In genomic region chr9:131724678-131725077, GRCh38 we compare ENCODE assay signal across 19 cellular contexts. TPM values are rescaled to one million over a fixed set of nuclear protein-coding genes. Genes with fewer than 3 reads are reported as not detected.
DNase-seq lines count a peak whose midpoint lies in the region; ATAC-seq, FAIRE-seq and TF ChIP-seq lines count a peak whose summit lies in the region.
"Had no signal": no experiment of that assay in that cellular context is flagged by ENCODE, and none has a peak within 500 bp of the region (broad histone marks: within the 10 kb centered on the region; RNA-seq: fewer than 3 reads in every experiment).

No MANE protein-coding gene starts in this region.

- no peak overlapping the region for H3K9ac ChIP-seq in endodermal cell (ENCODE audit: extremely low read depth, low read length, poor library complexity, severe bottlenecking)

- peak overlapping the region; percentile 6 for H3K4me3 Mint-ChIP-seq in activated CD4-positive, alpha-beta T cell treated with anti-CD3 and anti-CD28 coated beads, Interleukin-2, amount 10 ng/mL, durations not matched to agents 24 days and 14 days
- H3K4me3 Mint-ChIP-seq in activated T-helper 17 cell treated with anti-CD3 and anti-CD28 coated beads, Interleukin-2, amount 50 U/mL, for 72 hours: peak overlapping the region; percentile 87
- H3K4me3 Mint-ChIP-seq in natural killer cell treated with Interleukin-12 subunit alpha and Interleukin-12 subunit beta and Interleukin-15 and Interleukin-18, amount 100 ng/mL, for 72 hours: peak overlapping the region; percentile 72
- H3K4me3 Mint-ChIP-seq in endodermal cell: no peak overlapping the region

- peaks cover 72% of the 10 kb centered on the region for H3K4me1 Mint-ChIP-seq in activated CD4-positive, alpha-beta T cell treated with anti-CD3 and anti-CD28 coated beads, Interleukin-2, amount 10 ng/mL, durations not matched to agents 24 days and 14 days
- H3K4me1 Mint-ChIP-seq in activated T-helper 17 cell treated with anti-CD3 and anti-CD28 coated beads, Interleukin-2, amount 50 U/mL, for 72 hours: peaks cover 51% of the 10 kb centered on the region
- H3K4me1 Mint-ChIP-seq in natural killer cell treated with Interleukin-12 subunit alpha and Interleukin-12 subunit beta and Interleukin-15 and Interleukin-18, amount 100 ng/mL, for 72 hours (ENCODE audit: low read depth in 2 of 2): peaks cover 80% of the 10 kb centered on the region in 2 donors
- H3K4me1 Mint-ChIP-seq in endodermal cell: peaks cover 17% of the 10 kb centered on the region

- peaks cover 31% of the 10 kb centered on the region for H3K36me3 Mint-ChIP-seq in activated CD4-positive, alpha-beta T cell treated with anti-CD3 and anti-CD28 coated beads, Interleukin-2, amount 10 ng/mL, durations not matched to agents 24 days and 14 days (ENCODE audit: low read depth)
- H3K36me3 Mint-ChIP-seq in activated T-helper 17 cell treated with anti-CD3 and anti-CD28 coated beads, Interleukin-2, amount 50 U/mL, for 72 hours (ENCODE audit: low read depth): peaks cover 69% of the 10 kb centered on the region
- H3K36me3 Mint-ChIP-seq in natural killer cell treated with Interleukin-12 subunit alpha and Interleukin-12 subunit beta and Interleukin-15 and Interleukin-18, amount 100 ng/mL, for 72 hours: no peaks in the 10 kb centered on the region
- H3K36me3 Mint-ChIP-seq in endodermal cell (ENCODE audit: low read depth): peaks cover 33% of the 10 kb centered on the region

- H3K4me3 ChIP-seq in pancreas (no peak overlapping the region), endodermal cell (ENCODE audit: low read length) (no peak overlapping the region)
- H3K4me3 ChIP-seq: A549 had no signal

- H3K27ac ChIP-seq in pancreas (no peak overlapping the region), endodermal cell (ENCODE audit: low read depth, low read length) (no peak overlapping the region)
- H3K27ac ChIP-seq: A549, neutrophil had no signal

- H3K27me3 ChIP-seq in pancreas (no peaks in the 10 kb centered on the region), endodermal cell (ENCODE audit: control insufficient read depth, insufficient read depth, low read length, poor library complexity, severe bottlenecking) (no peaks in the 10 kb centered on the region)
- H3K27me3 ChIP-seq: neutrophil had no signal

- TF ChIP-seq CTCF in pancreas (IDR thresholded peaks at IDR 0.05): no peak
- TF ChIP-seq CTCF in endodermal cell (conservative IDR thresholded peaks at IDR 0.05): no peak

- no peaks in the 10 kb centered on the region for H3K27me3 Mint-ChIP-seq in activated CD4-positive, alpha-beta T cell treated with anti-CD3 and anti-CD28 coated beads, Interleukin-2, amount 10 ng/mL, durations not matched to agents 24 days and 14 days
- no peaks in the 10 kb centered on the region for H3K27me3 Mint-ChIP-seq in activated T-helper 17 cell treated with anti-CD3 and anti-CD28 coated beads, Interleukin-2, amount 50 U/mL, for 72 hours
- no peaks in the 10 kb centered on the region for H3K27me3 Mint-ChIP-seq in natural killer cell treated with Interleukin-12 subunit alpha and Interleukin-12 subunit beta and Interleukin-15 and Interleukin-18, amount 100 ng/mL, for 72 hours
- no peaks in the 10 kb centered on the region for H3K27me3 Mint-ChIP-seq in endodermal cell (ENCODE audit: insufficient read depth)

- peaks cover 6 to 35% (median 12%) of the 10 kb centered on the region in 3 donors for H3K4me1 ChIP-seq in pancreas
- H3K4me1 ChIP-seq in endodermal cell (ENCODE audit: control insufficient read depth, insufficient read depth, low read length): no peaks in the 10 kb centered on the region

- no peaks in the 10 kb centered on the region for H3K36me3 ChIP-seq in pancreas
- peaks cover 7% of the 10 kb centered on the region for H3K36me3 ChIP-seq in endodermal cell (ENCODE audit: control insufficient read depth, insufficient read depth, low read length)

- intact Hi-C loops in activated CD4-positive, alpha-beta T cell treated with anti-CD3 and anti-CD28 coated beads, Interleukin-2, amount 10 ng/mL, durations not matched to agents 24 days and 14 days (cut with micrococcal nuclease): no loop called here
- intact Hi-C loops in pancreas (cut with DNase I): loop anchor here in 1 of 3 donors (10.0 kb wide), 1 partner anchor 110 kb away; no protein-coding TSS in a partner anchor

- H3K9me3 Mint-ChIP-seq in activated CD4-positive, alpha-beta T cell treated with anti-CD3 and anti-CD28 coated beads, Interleukin-2, amount 10 ng/mL, durations not matched to agents 24 days and 14 days: no peaks in the 10 kb centered on the region
- no peaks in the 10 kb centered on the region for H3K9me3 Mint-ChIP-seq in activated T-helper 17 cell treated with anti-CD3 and anti-CD28 coated beads, Interleukin-2, amount 50 U/mL, for 72 hours
- H3K9me3 Mint-ChIP-seq in natural killer cell treated with Interleukin-12 subunit alpha and Interleukin-12 subunit beta and Interleukin-15 and Interleukin-18, amount 100 ng/mL, for 72 hours: no peaks in the 10 kb centered on the region
- peaks cover 4% of the 10 kb centered on the region for H3K9me3 Mint-ChIP-seq in endodermal cell

- no peak for DNase-seq in activated CD4-positive, alpha-beta T cell treated with anti-CD3 and anti-CD28 coated beads, Interleukin-2, amount 10 ng/mL, durations not matched to agents 24 days and 14 days
- DNase-seq in activated CD4-positive, alpha-beta T cell treated with anti-CD3 and anti-CD28 coated beads for 4 hours: no peak
- peak; percentile 79 for DNase-seq in NCI-H1694 (lab: John Stamatoyannopoulos, UW)
- DNase-seq in natural killer cell treated with Interleukin-12 subunit alpha and Interleukin-12 subunit beta and Interleukin-15 and Interleukin-18, amount 100 ng/mL, for 72 hours (ENCODE audit: low spot score): no peak
- DNase-seq in pancreas: no peak
- DNase-seq in endodermal cell: no peak
- DNase-seq: activated naive CD4-positive, alpha-beta T cell treated with anti-CD3 and anti-CD28 coated beads, Interleukin-2, amount 50 U/mL, for 16 hours; foreskin melanocyte; KG1; NCI-H1436 treated with DMSO at 0.1 percent for 48 hours; RPMI8226; stimulated activated naive CD4-positive, alpha-beta T cell treated with Interleukin-2 at 50 U/mL for 16 hours had no signal

- H3K27ac Mint-ChIP-seq in activated CD4-positive, alpha-beta T cell treated with anti-CD3 and anti-CD28 coated beads, Interleukin-2, amount 10 ng/mL, durations not matched to agents 24 days and 14 days: peak overlapping the region; percentile 78
- peak overlapping the region; percentile 77 for H3K27ac Mint-ChIP-seq in activated T-helper 17 cell treated with anti-CD3 and anti-CD28 coated beads, Interleukin-2, amount 50 U/mL, for 72 hours
- H3K27ac Mint-ChIP-seq in natural killer cell treated with Interleukin-12 subunit alpha and Interleukin-12 subunit beta and Interleukin-15 and Interleukin-18, amount 100 ng/mL, for 72 hours: peak overlapping the region; percentile 95 to 99
- no peak overlapping the region for H3K27ac Mint-ChIP-seq in endodermal cell

- no peak for ATAC-seq in activated T-helper 17 cell treated with anti-CD3 and anti-CD28 coated beads, Interleukin-2, amount 50 U/mL, for 72 hours (replicated peaks)
- no peak for ATAC-seq in natural killer cell treated with Interleukin-12 subunit alpha and Interleukin-12 subunit beta and Interleukin-15 and Interleukin-18, amount 100 ng/mL, for 72 hours
- ATAC-seq in pancreas (no peak), GM21367 (IDR thresholded peaks at IDR 0.05; ENCODE audit: unreplicated experiment) (no peak)
- ATAC-seq: A549, HCT116, sciatic nerve had no signal

- H3K9me3 ChIP-seq in pancreas: no peaks in the 10 kb centered on the region
- H3K9me3 ChIP-seq in endodermal cell (ENCODE audit: control insufficient read depth, low read length): no peaks in the 10 kb centered on the region
- H3K9me3 ChIP-seq: A549, neutrophil had no signal

- 86 to 88% methylated on average over 2 of the region's 2 CpGs for WGBS in pancreas, 2 donors
- 92% methylated on average over 2 of the region's 2 CpGs; no CpG with 5 or more reads in 1 of the 2 experiments for WGBS in endodermal cell (ENCODE audit: insufficient coverage in 1 of 2, insufficient read length in 1 of 2), 2 experiments

- FAIRE-seq in pancreas (lab: Jason Lieb, UNC): no peak
- FAIRE-seq: A549, D721Med had no signal

RNA-seq across cellular contexts. Expression of gene RAPGEF1, which starts 15.2 kb away (rescaled TPM):
- 150 and 153 TPM in 2 replicates for total RNA-seq in activated CD4-positive, alpha-beta T cell treated with anti-CD3 and anti-CD28 coated beads, Interleukin-2, amount 10 ng/mL, durations not matched to agents 24 days and 14 days
- total RNA-seq in activated T-helper 17 cell treated with anti-CD3 and anti-CD28 coated beads, Interleukin-2, amount 50 U/mL, for 72 hours: 100 to 1,000 TPM; 147 to 167 TPM
- total RNA-seq in natural killer cell treated with Interleukin-12 subunit alpha and Interleukin-12 subunit beta and Interleukin-15 and Interleukin-18, amount 100 ng/mL, for 72 hours: 100 to 1,000 TPM; 109 to 215 TPM
- total RNA-seq in pancreas: 10 to 100 TPM; 38.8 to 62.6 (median 52.3) TPM
- 10 to 100 TPM; 17.1 to 22.8 TPM for polyA plus RNA-seq in pancreas
- 10 to 100 TPM; 63.4 to 85.5 TPM for total RNA-seq in endodermal cell
- polyA plus RNA-seq in endodermal cell (2013, experiment 1 of 2): 38.1 TPM
- polyA plus RNA-seq in endodermal cell (2013, experiment 2 of 2): 34.1 TPM
